Comparison of ENCODE assay signal across 21 cellular contexts in the genomic region with DNA sequence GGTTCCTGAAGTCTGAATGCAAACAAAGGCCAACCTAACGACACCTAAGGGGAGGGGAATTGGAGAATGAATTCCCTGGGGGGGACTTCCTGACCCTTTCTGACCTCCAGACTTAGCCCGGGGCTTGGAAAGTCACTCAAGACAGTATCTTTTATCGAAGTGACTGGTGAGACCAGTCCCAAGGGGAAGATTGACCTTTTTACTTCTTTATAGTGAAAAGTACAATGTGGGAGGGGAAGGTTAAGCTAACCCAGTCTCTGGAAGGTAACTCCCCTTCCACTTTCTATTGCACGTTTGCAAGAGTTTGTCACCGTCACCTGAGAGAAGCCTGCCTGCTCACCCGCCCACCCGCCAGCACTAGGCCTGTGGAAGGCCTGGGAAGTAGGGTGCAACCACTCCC.
DNase-seq lines count a peak whose midpoint lies in the region; ATAC-seq and TF ChIP-seq lines count a peak whose summit lies in the region.
"Had no signal": no experiment of that assay in that cellular context is flagged by ENCODE, and none has a peak within 500 bp of the region (broad histone marks: within the 10 kb centered on the region; RNA-seq: fewer than 3 reads in every experiment).

No MANE protein-coding gene starts in this region.

- peaks cover 5% of the 10 kb centered on the region for H3K9me3 Mint-ChIP-seq in nephron progenitor cell
- H3K9me3 Mint-ChIP-seq in osteocyte (ENCODE audit: unreplicated experiment): no peaks in the 10 kb centered on the region
- H3K9me3 Mint-ChIP-seq: stimulated activated effector memory CD8-positive, alpha-beta T cell treated with anti-CD3 and anti-CD28 coated beads, Interleukin-12 subunit alpha, Interleukin-12 subunit beta, amount 100 ng/mL, for 72 hours had no signal

- no peaks in the 10 kb centered on the region for H3K36me3 Mint-ChIP-seq in nephron progenitor cell (ENCODE audit: low read depth)
- no peaks in the 10 kb centered on the region for H3K36me3 Mint-ChIP-seq in osteocyte (ENCODE audit: unreplicated experiment)
- H3K36me3 Mint-ChIP-seq: activated naive CD4-positive, alpha-beta T cell treated with anti-CD3 and anti-CD28 coated beads, Interleukin-2, amount 50 U/mL, for 72 hours; CD14-positive monocyte; naive thymus-derived CD8-positive, alpha-beta T cell; stimulated activated effector memory CD8-positive, alpha-beta T cell treated with anti-CD3 and anti-CD28 coated beads, Interleukin-12 subunit alpha, Interleukin-12 subunit beta, amount 100 ng/mL, for 72 hours had no signal

- H3K4me3 Mint-ChIP-seq in nephron progenitor cell: no peak overlapping the region
- H3K4me3 Mint-ChIP-seq in osteocyte (ENCODE audit: unreplicated experiment): no peak overlapping the region
- H3K4me3 Mint-ChIP-seq: CD14-positive monocyte; central memory CD8-positive, alpha-beta T cell; naive thymus-derived CD8-positive, alpha-beta T cell; stimulated activated effector memory CD8-positive, alpha-beta T cell treated with anti-CD3 and anti-CD28 coated beads, Interleukin-12 subunit alpha, Interleukin-12 subunit beta, amount 100 ng/mL, for 72 hours had no signal

- TF ChIP-seq CTCF in nephron progenitor cell (IDR thresholded peaks at IDR 0.05) (no peak), osteocyte (IDR thresholded peaks at IDR 0.05) (no peak)

- H3K27me3 Mint-ChIP-seq in nephron progenitor cell (ENCODE audit: low read depth, poor library complexity) (peaks cover 10% of the 10 kb centered on the region), osteocyte (ENCODE audit: unreplicated experiment) (no peaks in the 10 kb centered on the region)

- H3K27ac Mint-ChIP-seq in nephron progenitor cell: peak overlapping the region; percentile 55
- no peak overlapping the region for H3K27ac Mint-ChIP-seq in osteocyte (ENCODE audit: unreplicated experiment)
- H3K27ac Mint-ChIP-seq: activated naive CD4-positive, alpha-beta T cell treated with anti-CD3 and anti-CD28 coated beads, Interleukin-2, amount 50 U/mL, for 72 hours; CD14-positive monocyte; naive thymus-derived CD8-positive, alpha-beta T cell; stimulated activated effector memory CD8-positive, alpha-beta T cell treated with anti-CD3 and anti-CD28 coated beads, Interleukin-12 subunit alpha, Interleukin-12 subunit beta, amount 100 ng/mL, for 72 hours had no signal

- peak; percentile 73 for ATAC-seq in GM18858 (IDR thresholded peaks at IDR 0.05; ENCODE audit: unreplicated experiment)
- peak; percentile 67 for ATAC-seq in HG02610 (IDR thresholded peaks at IDR 0.05; ENCODE audit: unreplicated experiment)
- ATAC-seq in HG03469 (IDR thresholded peaks at IDR 0.05; ENCODE audit: unreplicated experiment): peak; percentile 62
- ATAC-seq: activated naive CD4-positive, alpha-beta T cell treated with anti-CD3 and anti-CD28 coated beads, Interleukin-2, amount 50 U/mL, for 72 hours; left cardiac atrium; naive thymus-derived CD8-positive, alpha-beta T cell; stimulated activated effector memory CD8-positive, alpha-beta T cell treated with anti-CD3 and anti-CD28 coated beads, Interleukin-12 subunit alpha, Interleukin-12 subunit beta, amount 100 ng/mL, for 72 hours had no signal

- H3K4me1 Mint-ChIP-seq in nephron progenitor cell (peaks cover 41% of the 10 kb centered on the region), osteocyte (ENCODE audit: unreplicated experiment) (peaks cover 9% of the 10 kb centered on the region)
- H3K4me1 Mint-ChIP-seq: CD14-positive monocyte; central memory CD8-positive, alpha-beta T cell; naive thymus-derived CD8-positive, alpha-beta T cell; stimulated activated effector memory CD8-positive, alpha-beta T cell treated with anti-CD3 and anti-CD28 coated beads, Interleukin-12 subunit alpha, Interleukin-12 subunit beta, amount 100 ng/mL, for 72 hours had no signal

- DNase-seq in nephron progenitor cell (peak; percentile 74), osteocyte (ENCODE audit: extremely low spot score, unreplicated experiment) (no peak), HCEC 1CT (no peak), NCI-H2171 (lab: John Stamatoyannopoulos, UW) (no peak)
- DNase-seq in activated effector memory CD4-positive, alpha-beta T cell treated with anti-CD3 and anti-CD28 coated beads, Interleukin-2, amount 50 U/mL, for 16 hours: no peak
- DNase-seq: left cardiac atrium; MG63; naive thymus-derived CD8-positive, alpha-beta T cell; NCI-H1436; NCI-H2171 treated with DMSO at 0.1 percent for 48 hours; NCI-H526 treated with DMSO at 0.1 percent for 48 hours; OCI-M1; Right ventricle myocardium superior; testis had no signal
